8 cellular contexts compared by ENCODE assay signal in genomic region chr3:188152660-188153497, GRCh38. TPM values are rescaled to one million over a fixed set of nuclear protein-coding genes. Genes with fewer than 3 reads are reported as not detected.
DNase-seq lines count a peak whose midpoint lies in the region; ATAC-seq and TF ChIP-seq lines count a peak whose summit lies in the region.

No MANE protein-coding gene starts in this region.

- H3K9me3 Mint-ChIP-seq in immature natural killer cell = no peaks in the 10 kb centered on the region
- peaks cover 4% of the 10 kb centered on the region for H3K9me3 Mint-ChIP-seq in stimulated activated effector memory CD8-positive, alpha-beta T cell treated with anti-CD3 and anti-CD28 coated beads, Interleukin-12 subunit alpha, Interleukin-12 subunit beta, amount 100 ng/mL, for 72 hours

- H3K27me3 Mint-ChIP-seq in immature natural killer cell (ENCODE audit: low read depth in 3 of 3) = peaks cover 6 to 17% (median 8%) of the 10 kb centered on the region in 3 donors

- no peaks in the 10 kb centered on the region for H3K9me3 ChIP-seq in breast epithelium

- H3K36me3 Mint-ChIP-seq in immature natural killer cell = no peaks in the 10 kb centered on the region
- no peaks in the 10 kb centered on the region for H3K36me3 Mint-ChIP-seq in stimulated activated effector memory CD8-positive, alpha-beta T cell treated with anti-CD3 and anti-CD28 coated beads, Interleukin-12 subunit alpha, Interleukin-12 subunit beta, amount 100 ng/mL, for 72 hours

- H3K36me3 ChIP-seq in breast epithelium = no peaks in the 10 kb centered on the region

- no peak for ATAC-seq in stimulated activated effector memory CD8-positive, alpha-beta T cell treated with anti-CD3 and anti-CD28 coated beads, Interleukin-12 subunit alpha, Interleukin-12 subunit beta, amount 100 ng/mL, for 72 hours

- intact Hi-C loops in breast epithelium (cut with DNase I; ENCODE audit: low total_unique reads) = loop anchor here (10.0 kb wide), 2 partner anchors 122 to 408 kb away; partner anchors contain the start of gene BCL6

- H3K27ac Mint-ChIP-seq in immature natural killer cell = peak overlapping the region; percentile 51 to 95 (median 88)
- H3K27ac Mint-ChIP-seq in stimulated activated effector memory CD8-positive, alpha-beta T cell treated with anti-CD3 and anti-CD28 coated beads, Interleukin-12 subunit alpha, Interleukin-12 subunit beta, amount 100 ng/mL, for 72 hours = peak overlapping the region; percentile 92

- H3K27ac ChIP-seq in breast epithelium = peak overlapping the region; percentile 97 to 98

- peaks cover 0 to 10% of the 10 kb centered on the region in 2 donors for H3K4me1 ChIP-seq in breast epithelium

- H3K4me3 Mint-ChIP-seq in immature natural killer cell = peak overlapping the region; percentile 91 to 94 (median 93)
- peak overlapping the region; percentile 87 for H3K4me3 Mint-ChIP-seq in stimulated activated effector memory CD8-positive, alpha-beta T cell treated with anti-CD3 and anti-CD28 coated beads, Interleukin-12 subunit alpha, Interleukin-12 subunit beta, amount 100 ng/mL, for 72 hours

- peak; percentile 15 to 43 for DNase-seq in NCI-H2081 (lab: John Stamatoyannopoulos, UW)
- DNase-seq in NCI-H2081 treated with DMSO at 0.1 percent for 48 hours (lab: John Stamatoyannopoulos, UW) = no peak
- DNase-seq in NCI-H774 (lab: John Stamatoyannopoulos, UW) = peak; percentile 59
- peak; percentile 59 to 68 for DNase-seq in breast epithelium (ENCODE audit: low spot score in 2 of 2)
- peak in 2 of 3 donors; percentile 14 to 23 for DNase-seq in immature natural killer cell
- DNase-seq in stimulated activated effector memory CD8-positive, alpha-beta T cell treated with anti-CD3 and anti-CD28 coated beads, Interleukin-12 subunit alpha, Interleukin-12 subunit beta, amount 100 ng/mL, for 72 hours (ENCODE audit: low spot score in 2 of 2) = peak in 1 of 2 donors; percentile 49
- DNase-seq in activated gamma-delta T cell treated with Interleukin-2 at 50 U/mL for 16 hours = no peak
- no peak for DNase-seq in NCI-H1694 treated with DMSO at 0.1 percent for 48 hours (lab: John Stamatoyannopoulos, UW)

- no peak for TF ChIP-seq CTCF in breast epithelium (IDR thresholded peaks at IDR 0.05)

- H3K4me1 Mint-ChIP-seq in immature natural killer cell = peaks cover 52 to 67% of the 10 kb centered on the region in 2 donors
- H3K4me1 Mint-ChIP-seq in stimulated activated effector memory CD8-positive, alpha-beta T cell treated with anti-CD3 and anti-CD28 coated beads, Interleukin-12 subunit alpha, Interleukin-12 subunit beta, amount 100 ng/mL, for 72 hours = peaks cover 46% of the 10 kb centered on the region

- no peaks in the 10 kb centered on the region for H3K27me3 ChIP-seq in breast epithelium

- H3K4me3 ChIP-seq in breast epithelium = peak overlapping the region; percentile 72 to 90 (median 77)

- TF ChIP-seq POLR2A in breast epithelium (IDR thresholded peaks at IDR 0.05) = no peak

RNA-seq across cellular contexts. Expression of gene LPP, which starts 1.1 kb away (rescaled TPM):
- 100 to 1,000 TPM; 135 to 183 (median 147) TPM for total RNA-seq in breast epithelium
- polyA plus RNA-seq in immature natural killer cell = 10 to 100 TPM in 2 of 3 donors, 1 to 10 TPM in 1; 6.5 to 33.5 (median 11.3) TPM

Comparison
In these comparisons a context has a peak if more than half of its experiments do, and no peak if none do; other contexts are left out.
1. DNase-seq: peak in NCI-H2081 (2 of 2), NCI-H774 (single experiment), breast epithelium (2 of 2) and immature natural killer cell (2 of 3); none in NCI-H2081 treated with DMSO at 0.1 percent for 48 hours (single experiment), activated gamma-delta T cell treated with Interleukin-2 at 50 U/mL for 16 hours (single experiment) and NCI-H1694 treated with DMSO at 0.1 percent for 48 hours (single experiment).